ENCODE assay signal across 9 cellular contexts in genomic region chr12:111425655-111426054, GRCh38. TPM values are rescaled to one million over a fixed set of nuclear protein-coding genes. Genes with fewer than 3 reads are reported as not detected.
A peak's percentile ranks its signal among the peaks of the same experiment; 100 is the strongest.
DNase-seq lines count a peak whose midpoint lies in the region; ATAC-seq and TF ChIP-seq lines count a peak whose summit lies in the region.
"Had no signal": no experiment of that assay in that cellular context is flagged by ENCODE, and none has a peak within 500 bp of the region (broad histone marks: within the 10 kb centered on the region; RNA-seq: fewer than 3 reads in every experiment).

No MANE protein-coding gene starts in this region.

- POLR2A ChIA-PET in naive thymus-derived CD8-positive, alpha-beta T cell (lab: Charles Lee): interaction anchor here (0.8 to 9.6 kb wide), 2 partner anchors 10 to 17 kb away, joined by 3 to 106 read pairs; partner anchors contain the start of gene SH2B3

- H3K4me1 Mint-ChIP-seq in CD4-positive, CD25-positive, alpha-beta regulatory T cell: peaks cover 0 to 71% (median 44%) of the 10 kb centered on the region in 4 donors
- peaks cover 29 to 46% (median 37%) of the 10 kb centered on the region in 3 donors for H3K4me1 Mint-ChIP-seq in IgD-negative memory B cell
- peaks cover 87% of the 10 kb centered on the region for H3K4me1 Mint-ChIP-seq in dendritic cell treated with granulocyte-macrophage colony-stimulating factor and Interleukin-4, amounts not matched to agents 40 ng/mL and 50 ng/mL, for 4 days (ENCODE audit: low read depth)
- H3K4me1 Mint-ChIP-seq in naive thymus-derived CD8-positive, alpha-beta T cell: peaks cover 37 to 69% (median 65%) of the 10 kb centered on the region in 4 donors

- no peak for ATAC-seq in CD4-positive, CD25-positive, alpha-beta regulatory T cell (ENCODE audit: low read depth in 2 of 2)
- ATAC-seq in naive thymus-derived CD8-positive, alpha-beta T cell: no peak

- no peaks in the 10 kb centered on the region for H3K27me3 Mint-ChIP-seq in CD4-positive, CD25-positive, alpha-beta regulatory T cell
- H3K27me3 Mint-ChIP-seq in IgD-negative memory B cell: no peaks in the 10 kb centered on the region
- H3K27me3 Mint-ChIP-seq in dendritic cell treated with granulocyte-macrophage colony-stimulating factor and Interleukin-4, amounts not matched to agents 40 ng/mL and 50 ng/mL, for 4 days: no peaks in the 10 kb centered on the region
- no peaks in the 10 kb centered on the region for H3K27me3 Mint-ChIP-seq in naive thymus-derived CD8-positive, alpha-beta T cell

- TF ChIP-seq CTCF in uterus (IDR thresholded peaks at IDR 0.05): no peak

- peak overlapping the region; percentile 86 to 99 (median 94) for H3K27ac Mint-ChIP-seq in CD4-positive, CD25-positive, alpha-beta regulatory T cell
- H3K27ac Mint-ChIP-seq in IgD-negative memory B cell: peak overlapping the region; percentile 87 to 95 (median 94)
- H3K27ac Mint-ChIP-seq in dendritic cell treated with granulocyte-macrophage colony-stimulating factor and Interleukin-4, amounts not matched to agents 40 ng/mL and 50 ng/mL, for 4 days: peak overlapping the region; percentile 67
- peak overlapping the region; percentile 19 to 93 (median 88) for H3K27ac Mint-ChIP-seq in naive thymus-derived CD8-positive, alpha-beta T cell

- peaks cover 4% of the 10 kb centered on the region for H3K36me3 Mint-ChIP-seq in CD4-positive, CD25-positive, alpha-beta regulatory T cell
- H3K36me3 Mint-ChIP-seq in IgD-negative memory B cell: no peaks in the 10 kb centered on the region
- H3K36me3 Mint-ChIP-seq in dendritic cell treated with granulocyte-macrophage colony-stimulating factor and Interleukin-4, amounts not matched to agents 40 ng/mL and 50 ng/mL, for 4 days (ENCODE audit: low read depth): peaks cover 90% of the 10 kb centered on the region
- peaks cover 0 to 25% (median 3%) of the 10 kb centered on the region in 3 donors for H3K36me3 Mint-ChIP-seq in naive thymus-derived CD8-positive, alpha-beta T cell

- no peaks in the 10 kb centered on the region for H3K27me3 ChIP-seq in CD4-positive, CD25-positive, alpha-beta regulatory T cell (ENCODE audit: control insufficient read depth, insufficient read depth, low read length)
- H3K27me3 ChIP-seq in uterus: no peaks in the 10 kb centered on the region

- no peaks in the 10 kb centered on the region for H3K9me3 ChIP-seq in CD4-positive, CD25-positive, alpha-beta regulatory T cell (ENCODE audit: control insufficient read depth in 2 of 2, low read length in 2 of 2)
- no peaks in the 10 kb centered on the region for H3K9me3 ChIP-seq in uterus

- peak overlapping the region in 3 of 4 donors; percentile 11 to 53 (median 40) for H3K4me3 Mint-ChIP-seq in CD4-positive, CD25-positive, alpha-beta regulatory T cell
- peak overlapping the region in 3 of 4 donors; percentile 49 to 82 (median 76) for H3K4me3 Mint-ChIP-seq in IgD-negative memory B cell
- no peak overlapping the region for H3K4me3 Mint-ChIP-seq in dendritic cell treated with granulocyte-macrophage colony-stimulating factor and Interleukin-4, amounts not matched to agents 40 ng/mL and 50 ng/mL, for 4 days
- H3K4me3 Mint-ChIP-seq in naive thymus-derived CD8-positive, alpha-beta T cell: peak overlapping the region in 8 of 10 donors; percentile 35 to 68 (median 59)

- DNase-seq in CD4-positive, CD25-positive, alpha-beta regulatory T cell: no peak
- no peak for DNase-seq in naive thymus-derived CD8-positive, alpha-beta T cell
- DNase-seq in iPS-NIHi11 (ENCODE audit: low spot score): no peak
- DNase-seq in NCI-H2196 treated with DMSO at 0.1 percent for 48 hours (lab: John Stamatoyannopoulos, UW; ENCODE audit: unreplicated experiment): no peak
- DNase-seq in uterus: no peak
- DNase-seq in COLO829 (ENCODE audit: low spot score): no peak
- DNase-seq: NCI-H1694 had no signal

- H3K27ac ChIP-seq in CD4-positive, CD25-positive, alpha-beta regulatory T cell (ENCODE audit: insufficient read depth, low read length, poor library complexity, severe bottlenecking): peak overlapping the region; percentile 63
- no peak overlapping the region for H3K27ac ChIP-seq in uterus

- H3K9me3 Mint-ChIP-seq in CD4-positive, CD25-positive, alpha-beta regulatory T cell: no peaks in the 10 kb centered on the region
- H3K9me3 Mint-ChIP-seq in IgD-negative memory B cell: no peaks in the 10 kb centered on the region
- H3K9me3 Mint-ChIP-seq in dendritic cell treated with granulocyte-macrophage colony-stimulating factor and Interleukin-4, amounts not matched to agents 40 ng/mL and 50 ng/mL, for 4 days: no peaks in the 10 kb centered on the region
- H3K9me3 Mint-ChIP-seq in naive thymus-derived CD8-positive, alpha-beta T cell: no peaks in the 10 kb centered on the region

- no peak for TF ChIP-seq POLR2A in uterus (IDR thresholded peaks at IDR 0.05)

- intact Hi-C loops in dendritic cell treated with granulocyte-macrophage colony-stimulating factor and Interleukin-4, amounts not matched to agents 40 ng/mL and 50 ng/mL, for 4 days (cut with micrococcal nuclease): no loop called here
- intact Hi-C loops in uterus (cut with DNase I; ENCODE audit: low total_unique reads): no loop called here

- H3K4me3 ChIP-seq in CD4-positive, CD25-positive, alpha-beta regulatory T cell (ENCODE audit: low read depth, low read length): no peak overlapping the region
- no peak overlapping the region for H3K4me3 ChIP-seq in uterus

- peaks cover 66% of the 10 kb centered on the region for H3K4me1 ChIP-seq in CD4-positive, CD25-positive, alpha-beta regulatory T cell (ENCODE audit: control insufficient read depth, insufficient read depth, low read length, poor library complexity, severe bottlenecking)
- H3K4me1 ChIP-seq in uterus: peaks cover 0 to 11% of the 10 kb centered on the region in 2 donors

- H3K36me3 ChIP-seq in CD4-positive, CD25-positive, alpha-beta regulatory T cell (ENCODE audit: control insufficient read depth, insufficient read depth, low read length): peaks cover 7% of the 10 kb centered on the region
- H3K36me3 ChIP-seq in uterus: no peaks in the 10 kb centered on the region

RNA-seq across cellular contexts. Expression of gene SH2B3, which starts 19.9 kb away (rescaled TPM):
- total RNA-seq in CD4-positive, CD25-positive, alpha-beta regulatory T cell: 25.7 TPM
- polyA plus RNA-seq in CD4-positive, CD25-positive, alpha-beta regulatory T cell: 1 to 10 TPM; 1.6 to 5.3 (median 3.8) TPM
- polyA plus RNA-seq in IgD-negative memory B cell: 10.3 TPM
- total RNA-seq in naive thymus-derived CD8-positive, alpha-beta T cell: 10 to 100 TPM; 12.5 to 12.8 TPM
- 1 to 10 TPM; 2.1 to 5.3 (median 3.2) TPM for polyA plus RNA-seq in naive thymus-derived CD8-positive, alpha-beta T cell
- total RNA-seq in uterus: 10 to 100 TPM; 11.8 to 31.3 (median 21.8) TPM

RNA-seq across cellular contexts. Expression of gene PHETA1, which starts 56.8 kb away (rescaled TPM):
- total RNA-seq in CD4-positive, CD25-positive, alpha-beta regulatory T cell: 2.4 TPM
- 1 to 10 TPM in 2 of 4 donors, under 1 TPM in 2; 0.34 to 1.3 (median 0.87) TPM for polyA plus RNA-seq in CD4-positive, CD25-positive, alpha-beta regulatory T cell
- polyA plus RNA-seq in IgD-negative memory B cell: 2.6 TPM
- 1 to 10 TPM; 3.0 to 3.8 TPM for total RNA-seq in naive thymus-derived CD8-positive, alpha-beta T cell
- polyA plus RNA-seq in naive thymus-derived CD8-positive, alpha-beta T cell: 1 to 10 TPM in 2 of 3 donors, under 1 TPM in 1; 0.11 to 1.5 (median 1.3) TPM
- 10 to 100 TPM in 2 of 4 donors, under 1 TPM in 2; under 0.01 to 15.1 (median 6.0) TPM for total RNA-seq in uterus
